Comparison of ENCODE assay signal across 12 cellular contexts in the genomic region with DNA sequence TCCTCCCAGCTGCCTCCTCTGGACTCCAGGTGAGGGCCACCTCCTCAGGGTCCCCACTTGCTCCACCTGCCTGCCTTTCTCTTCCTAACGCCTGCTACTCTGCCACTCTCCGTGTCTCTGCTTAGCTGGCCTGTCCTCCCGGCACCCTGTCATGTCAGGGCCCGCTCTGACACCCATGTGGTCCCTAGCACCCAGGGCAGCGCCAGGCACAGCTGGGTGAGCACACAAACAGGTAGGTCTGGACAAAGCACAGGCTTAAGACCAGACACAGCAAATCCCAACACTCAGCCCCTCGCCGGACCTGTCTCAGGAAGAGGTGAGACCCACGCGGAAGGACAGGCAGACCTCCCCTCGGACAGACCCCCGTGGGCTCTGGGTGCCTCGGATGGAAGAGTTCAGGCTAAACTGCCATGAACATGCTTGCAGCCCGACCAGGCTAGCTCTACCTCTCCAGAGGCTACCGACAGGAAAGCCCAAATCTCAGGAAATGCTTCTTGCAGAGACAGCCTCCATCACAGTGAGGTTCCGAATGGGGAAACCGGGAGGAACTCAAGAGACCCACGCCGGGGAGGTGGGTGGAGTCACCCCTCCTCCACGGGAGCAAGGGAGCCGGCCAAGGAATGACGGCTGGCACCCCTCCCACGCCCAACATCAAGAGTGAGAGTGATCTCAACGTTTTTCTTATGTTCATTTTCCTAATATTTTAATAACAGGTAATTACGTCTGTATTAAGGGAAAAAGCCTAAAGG. TPM values are rescaled to one million over a fixed set of nuclear protein-coding genes. Genes with fewer than 3 reads are reported as not detected.
DNase-seq lines count a peak whose midpoint lies in the region; FAIRE-seq and TF ChIP-seq lines count a peak whose summit lies in the region.
"Had no signal": no experiment of that assay in that cellular context is flagged by ENCODE, and none has a peak within 500 bp of the region (broad histone marks: within the 10 kb centered on the region; RNA-seq: fewer than 3 reads in every experiment).

No MANE protein-coding gene starts in this region.

- peaks cover 64% of the 10 kb centered on the region; the same call in 1 of the 2 replicates for H3K79me2 ChIP-seq in H9 (ENCODE audit: insufficient read depth, low read length)
- H3K79me2 ChIP-seq in keratinocyte (ENCODE audit: control insufficient read depth, insufficient read depth, low read length): peaks cover 90% of the 10 kb centered on the region

- no peak overlapping the region for H2BK120ac ChIP-seq in H9 (ENCODE audit: low read depth, low read length, poor library complexity, severe bottlenecking)

- peak overlapping the region; percentile 39; the same call in 1 of the 2 replicates for H3K14ac ChIP-seq in H9 (ENCODE audit: insufficient read depth, low read length)

- H2AFZ ChIP-seq in H9 (ENCODE audit: low read length): no peak overlapping the region
- no peak overlapping the region for H2AFZ ChIP-seq in keratinocyte (ENCODE audit: control insufficient read depth, low read length)

- dilution Hi-C loops in keratinocyte (cut with MboI; ENCODE audit: extremely low pct_ligation_motif_present, low sequenced_read_pairs): no loop called here

- H3T11ph ChIP-seq in H9 (ENCODE audit: low read length): no peak overlapping the region

- no peaks in the 10 kb centered on the region for H3K79me1 ChIP-seq in H9 (ENCODE audit: insufficient read depth, low read depth, low read length, poor library complexity, severe bottlenecking)

- FAIRE-seq in keratinocyte (lab: Jason Lieb, UNC): no peak
- FAIRE-seq: bronchial epithelial cell, GM18507 had no signal

- peaks cover 13% of the 10 kb centered on the region for H3K4me1 ChIP-seq in H9 (ENCODE audit: insufficient read depth, low read length)
- H3K4me1 ChIP-seq in keratinocyte (ENCODE audit: control insufficient read depth, extremely low read depth, insufficient read depth, low read length): peaks cover 15% of the 10 kb centered on the region
- H3K4me1 ChIP-seq in skeletal muscle satellite cell (ENCODE audit: control insufficient read depth, insufficient read depth, low read length): peaks cover 37% of the 10 kb centered on the region
- H3K4me1 ChIP-seq: HAP-1, SJSA1 had no signal

- H3K9me3 ChIP-seq in H9 (ENCODE audit: control insufficient read depth, low read depth, low read length) (no peaks in the 10 kb centered on the region), keratinocyte (ENCODE audit: control insufficient read depth, low read depth, low read length) (no peaks in the 10 kb centered on the region), skeletal muscle satellite cell (replicated peaks; ENCODE audit: low read length) (no peaks in the 10 kb centered on the region), MG63 (no peaks in the 10 kb centered on the region)
- H3K9me3 ChIP-seq: HAP-1 had no signal

- no peak overlapping the region for H4K5ac ChIP-seq in H9 (ENCODE audit: insufficient read length, low read depth, low read length)

- H2BK15ac ChIP-seq in H9 (ENCODE audit: low read depth, low read length): no peak overlapping the region

- H3K27ac ChIP-seq in H9 (ENCODE audit: insufficient read length, low read depth, low read length): no peak overlapping the region
- H3K27ac ChIP-seq in keratinocyte (ENCODE audit: control insufficient read depth, insufficient read depth, low read length): no peak overlapping the region
- H3K27ac ChIP-seq: SJSA1 had no signal

- H2AK5ac ChIP-seq in H9 (ENCODE audit: insufficient read length, low read length): no peak overlapping the region

- H3K4me3 ChIP-seq in choroid plexus epithelial cell (ENCODE audit: low read depth, low read length) (no peak overlapping the region), keratinocyte (ENCODE audit: control insufficient read depth in 2 of 3, extremely low read depth in 1 of 3, insufficient read depth in 2 of 3, low read depth in 1 of 3, low read length in 3 of 3) (no peak overlapping the region), skeletal muscle satellite cell (ENCODE audit: low read length) (no peak overlapping the region), MG63 (no peak overlapping the region)
- H3K4me3 ChIP-seq: HAP-1, SJSA1 had no signal

- no CpG with 5 or more reads among the region's 24 CpGs for WGBS in H9 (ENCODE audit: extremely low coverage, insufficient read length, low lambda C conversion rate)

- H3K36me3 Mint-ChIP-seq in H9 (ENCODE audit: insufficient read depth in 1 of 3, low read depth in 3 of 3): peaks cover 2 to 13% (median 4%) of the 10 kb centered on the region in 3 experiments; a peak in 5 of 7 replicates

- H3K23me2 ChIP-seq in H9 (ENCODE audit: insufficient read length, low read depth, low read length, poor library complexity, severe bottlenecking): no peaks in the 10 kb centered on the region

- no peak overlapping the region for H2BK20ac ChIP-seq in H9 (ENCODE audit: low read depth, low read length, poor library complexity, severe bottlenecking)

- TF ChIP-seq CTCF in H9 (conservative IDR thresholded peaks at IDR 0.05): no peak
- TF ChIP-seq CTCF in choroid plexus epithelial cell (conservative IDR thresholded peaks at IDR 0.05; ENCODE audit: low read depth, low read length): no peak
- no peak for TF ChIP-seq CTCF in keratinocyte (optimal IDR thresholded peaks at IDR 0.05 in 1 of 3, IDR thresholded peaks at IDR 0.05 in 1 of 3, conservative IDR thresholded peaks at IDR 0.05 in 1 of 3; ENCODE audit: extremely low read depth in 1 of 3, insufficient read depth in 2 of 3, low read length in 3 of 3)
- no peak for TF ChIP-seq CTCF in GM13976 (IDR thresholded peaks at IDR 0.05; ENCODE audit: borderline replicate concordance, control extremely low read depth, extremely low read depth, insufficient read depth, missing control alignments)
- TF ChIP-seq CTCF in GM10248 (IDR thresholded peaks at IDR 0.05; ENCODE audit: control extremely low read depth, extremely low read depth, low read depth, missing control alignments): no peak

- H3K4me2 ChIP-seq in H9 (ENCODE audit: insufficient read depth, insufficient read length, low read length) (no peak overlapping the region), keratinocyte (ENCODE audit: control insufficient read depth, extremely low read depth, insufficient read depth, low read depth, low read length) (peak overlapping the region; percentile 17), skeletal muscle satellite cell (ENCODE audit: low read length) (peak overlapping the region; percentile 55)

- no peaks in the 10 kb centered on the region for H3K27me3 Mint-ChIP-seq in H9 (ENCODE audit: low read depth)

- no peaks in the 10 kb centered on the region for H3K27me3 ChIP-seq in H9 (ENCODE audit: insufficient read depth, low read length)
- no peaks in the 10 kb centered on the region for H3K27me3 ChIP-seq in keratinocyte (ENCODE audit: control insufficient read depth, extremely low read depth, insufficient read depth, low read length)
- H3K27me3 ChIP-seq in skeletal muscle satellite cell (ENCODE audit: control insufficient read depth, insufficient read depth, low read length): no peaks in the 10 kb centered on the region
- no peaks in the 10 kb centered on the region for H3K27me3 ChIP-seq in MG63
- H3K27me3 ChIP-seq: SJSA1 had no signal

- H2BK12ac ChIP-seq in H9 (ENCODE audit: insufficient read length, low read depth, low read length): no peak overlapping the region

- no peak overlapping the region for H3K23ac ChIP-seq in H9 (ENCODE audit: insufficient read length, low read depth, low read length)

- no peak overlapping the region for H3K18ac ChIP-seq in H9 (ENCODE audit: insufficient read length, low read depth, low read length)

- H3K56ac ChIP-seq in H9 (ENCODE audit: insufficient read length, low read depth, low read length): no peak overlapping the region

- DNase-seq in H9 (no peak), choroid plexus epithelial cell (ENCODE audit: low read depth) (peak; percentile 42), keratinocyte (ENCODE audit: low read depth, low spot score) (no peak), MG63 (no peak), GM13976 (ENCODE audit: low spot score) (no peak), GM10248 (ENCODE audit: extremely low spot score) (no peak)
- DNase-seq in activated CD4-positive, alpha-beta T cell treated with anti-CD3 and anti-CD28 coated beads for 4 hours: no peak

- peak overlapping the region in 1 of 2 experiments; percentile 44; a peak in 1 of 5 replicates for H3K4me3 Mint-ChIP-seq in H9

- no peaks in the 10 kb centered on the region for H3K9me3 Mint-ChIP-seq in H9

- H4K8ac ChIP-seq in H9 (replicated peaks; ENCODE audit: insufficient read length, low read depth, low read length): no peak overlapping the region

- H3K9ac ChIP-seq in H9 (ENCODE audit: extremely low read depth, insufficient read length, low read length) (no peak overlapping the region), keratinocyte (ENCODE audit: control insufficient read depth, extremely low read depth, insufficient read depth, low read length) (no peak overlapping the region), skeletal muscle satellite cell (ENCODE audit: low read depth, low read length) (no peak overlapping the region)

- H4K20me1 ChIP-seq in H9 (ENCODE audit: control insufficient read depth, insufficient read depth, insufficient read length) (peaks cover 3% of the 10 kb centered on the region), keratinocyte (ENCODE audit: control insufficient read depth, extremely low read depth, insufficient read depth, low read length) (peaks cover 35% of the 10 kb centered on the region)

- H3K9me1 ChIP-seq in keratinocyte (ENCODE audit: control insufficient read depth, extremely low read depth, insufficient read depth, low read length): no peaks in the 10 kb centered on the region

- H3K27ac Mint-ChIP-seq in H9: peak overlapping the region; percentile 77 to 91 (median 90); a peak in 6 of 7 replicates

- in situ Hi-C loops in GM13976 (cut with MboI; ENCODE audit: low sequenced_read_pairs, unreplicated experiment): no loop called here

- H3K4me1 Mint-ChIP-seq in H9: peaks cover 58 to 73% of the 10 kb centered on the region in 2 experiments

- CTCF ChIA-PET in GM10248 (lab: Yijun Ruan, JAX): interaction anchor here (1.0 to 1.2 kb wide), 3 partner anchors 12 to 32 kb away, joined by 3 to 4 read pairs (median 3); a partner anchor contains a TSS

- POLR2A ChIA-PET in GM10248 (lab: Yijun Ruan, JAX): no interaction called here

- no peak overlapping the region for H3K4ac ChIP-seq in H9 (ENCODE audit: low read depth, low read length)

- peaks cover 8% of the 10 kb centered on the region in 2 experiments for H3K36me3 ChIP-seq in keratinocyte (ENCODE audit: control insufficient read depth in 2 of 2, extremely low read depth in 1 of 2, insufficient read depth in 2 of 2, low read length in 2 of 2)
- peaks cover 16% of the 10 kb centered on the region for H3K36me3 ChIP-seq in skeletal muscle satellite cell (ENCODE audit: insufficient read depth, low read length)
- H3K36me3 ChIP-seq in MG63: peaks cover 19% of the 10 kb centered on the region

- H2BK5ac ChIP-seq in H9 (ENCODE audit: insufficient read length, low read length): no peak overlapping the region

- no peak overlapping the region for H4K91ac ChIP-seq in H9 (ENCODE audit: insufficient read length, low read depth, low read length)

RNA-seq across cellular contexts. Expression of a gene that starts 12.5 kb away (rescaled TPM):
- 54.6 and 55.8 TPM in 2 replicates for total RNA-seq in H9 (2021)
- polyA plus RNA-seq in keratinocyte: 4.0 to 10.7 TPM (median 5.6 TPM) in 3 replicates
- polyA plus RNA-seq in keratinocyte (2011; ENCODE audit: low read depth): 2.9 TPM
- 3.7 and 13.4 TPM in 2 replicates for polyA plus RNA-seq in keratinocyte (2011; cell fraction: cytosol; rRNA removed)
- polyA plus RNA-seq in keratinocyte (2011; cell fraction: nucleus; rRNA removed): 4.3 and 8.7 TPM in 2 replicates
- polyA plus RNA-seq in keratinocyte (2012; ENCODE audit: low replicate concordance): 5.8 and 21.8 TPM in 2 replicates
- 2.9 to 6.1 TPM (median 4.0 TPM) in 3 replicates for polyA minus RNA-seq in keratinocyte
- 37.2 TPM for polyA minus RNA-seq in keratinocyte (2011; cell fraction: cytosol; rRNA and poly(A)+ RNA removed)
- 5.2 and 8.5 TPM in 2 replicates for polyA minus RNA-seq in keratinocyte (2011; cell fraction: nucleus; rRNA and poly(A)+ RNA removed)
- 27.5 and 30.2 TPM in 2 replicates for total RNA-seq in skeletal muscle satellite cell (2012; rRNA removed)
- 31.8 and 103 TPM in 2 replicates for total RNA-seq in MG63 (2014; rRNA removed; shearing (Covaris generic); ENCODE audit: low replicate concordance)

RNA-seq across cellular contexts. Expression of a gene that starts 32.5 kb away (rescaled TPM):
- 48.8 and 49.7 TPM in 2 replicates for total RNA-seq in H9 (2021)
- 7.4 to 10.8 TPM (median 9.1 TPM) in 3 replicates for polyA plus RNA-seq in keratinocyte
- 1.4 TPM for polyA plus RNA-seq in keratinocyte (2011; ENCODE audit: low read depth)
- 4.0 and 11.5 TPM in 2 replicates for polyA plus RNA-seq in keratinocyte (2011; cell fraction: cytosol; rRNA removed)
- polyA plus RNA-seq in keratinocyte (2011; cell fraction: nucleus; rRNA removed): 11.9 and 15.7 TPM in 2 replicates
- 6.4 and 12.7 TPM in 2 replicates for polyA plus RNA-seq in keratinocyte (2012; ENCODE audit: low replicate concordance)
- polyA minus RNA-seq in keratinocyte: 4.5 to 8.2 TPM (median 4.8 TPM) in 3 replicates
- polyA minus RNA-seq in keratinocyte (2011; cell fraction: cytosol; rRNA and poly(A)+ RNA removed): 14.0 TPM
- 4.7 and 6.6 TPM in 2 replicates for polyA minus RNA-seq in keratinocyte (2011; cell fraction: nucleus; rRNA and poly(A)+ RNA removed)
- total RNA-seq in skeletal muscle satellite cell (2012; rRNA removed): 11.9 and 15.1 TPM in 2 replicates
- total RNA-seq in MG63 (2014; rRNA removed; shearing (Covaris generic); ENCODE audit: low replicate concordance): 11.6 and 23.8 TPM in 2 replicates
